Comparison of ENCODE assay signal across 8 cellular contexts in the genomic region with DNA sequence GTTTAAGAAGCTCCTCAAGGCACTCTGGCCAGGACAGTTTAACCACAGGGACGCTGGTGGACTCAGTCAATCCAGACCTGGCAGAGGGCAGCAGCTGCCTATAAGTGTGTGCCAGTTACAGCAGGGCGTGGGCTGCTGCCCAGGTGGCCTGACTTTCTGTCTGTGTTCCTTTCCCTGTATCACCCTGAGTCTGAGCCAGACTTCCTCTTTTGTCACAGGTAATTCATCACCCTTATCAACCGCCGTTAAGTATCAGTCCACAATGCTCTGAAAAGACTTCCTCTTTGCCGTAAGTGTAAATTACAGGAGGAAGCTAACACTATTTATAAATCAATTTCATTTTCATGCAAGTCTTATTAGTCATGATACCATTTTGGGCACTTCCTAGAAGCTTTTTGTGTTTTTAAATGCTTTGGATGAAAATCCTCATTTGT. TPM values are rescaled to one million over a fixed set of nuclear protein-coding genes. Genes with fewer than 3 reads are reported as not detected.
A peak's percentile ranks its signal among the peaks of the same experiment; 100 is the strongest.
DNase-seq lines count a peak whose midpoint lies in the region; ATAC-seq and TF ChIP-seq lines count a peak whose summit lies in the region.

No MANE protein-coding gene starts in this region.

- peak overlapping the region; percentile 3 to 39 (median 20) for H3K4me3 ChIP-seq in gastrocnemius medialis

- no peak for TF ChIP-seq POLR2A in gastrocnemius medialis (IDR thresholded peaks at IDR 0.05)

- intact Hi-C loops in gastrocnemius medialis (cut with DNase I; ENCODE audit: low total_unique reads): loop anchor here (1.0 kb wide), 1 partner anchor 14 kb away; no protein-coding TSS in a partner anchor

- ATAC-seq in GM21717 (IDR thresholded peaks at IDR 0.05; ENCODE audit: unreplicated experiment) (peak; percentile 68), gastrocnemius medialis (peak; percentile 45 to 52)
- peak; percentile 53 for ATAC-seq in effector memory CD8-positive, alpha-beta T cell (replicated peaks)

- peaks cover 35% of the 10 kb centered on the region for H3K36me3 Mint-ChIP-seq in effector memory CD8-positive, alpha-beta T cell (ENCODE audit: insufficient read depth)

- no peaks in the 10 kb centered on the region for H3K27me3 Mint-ChIP-seq in effector memory CD8-positive, alpha-beta T cell

- H3K27me3 ChIP-seq in gastrocnemius medialis: no peaks in the 10 kb centered on the region

- H3K4me1 ChIP-seq in gastrocnemius medialis: peaks cover 81 to 82% of the 10 kb centered on the region in 2 donors

- in situ Hi-C loops in GM13976 (cut with MboI; ENCODE audit: low sequenced_read_pairs, unreplicated experiment) (no loop called here), gastrocnemius medialis (cut with MboI; ENCODE audit: low sequenced_read_pairs in 4 of 4) (loop anchor here in 1 of 4 donors (10.0 kb wide), 1 partner anchor 59 kb away; no protein-coding TSS in a partner anchor)

- TF ChIP-seq CTCF in GM13976 (IDR thresholded peaks at IDR 0.05; ENCODE audit: borderline replicate concordance, control extremely low read depth, extremely low read depth, insufficient read depth, missing control alignments) (no peak), gastrocnemius medialis (IDR thresholded peaks at IDR 0.05 in 4 of 5, conservative IDR thresholded peaks at IDR 0.05 in 1 of 5) (no peak)

- H3K9me3 ChIP-seq in KOPT-K1 (ENCODE audit: insufficient read depth, low read length, poor library complexity, severe bottlenecking) (peaks cover 6% of the 10 kb centered on the region), gastrocnemius medialis (no peaks in the 10 kb centered on the region)

- peak overlapping the region; percentile 79 to 84 for H3K4me3 Mint-ChIP-seq in effector memory CD8-positive, alpha-beta T cell

- peak overlapping the region; percentile 91 to 92 for H3K27ac Mint-ChIP-seq in effector memory CD8-positive, alpha-beta T cell

- DNase-seq in GM13976 (ENCODE audit: low spot score) (peak; percentile 78), SIG-M5 (lab: John Stamatoyannopoulos, UW) (peak; percentile 87), gastrocnemius medialis (peak; percentile 64 to 82), midbrain (lab: John Stamatoyannopoulos, UW) (no peak)
- DNase-seq in effector memory CD8-positive, alpha-beta T cell: peak in 2 of 3 experiments; percentile 38 to 46
- DNase-seq in stimulated activated CD4-positive, alpha-beta T cell treated with anti-CD3 and anti-CD28 coated beads, Interleukin-1b, Interleukin-23, amount 100 ng/mL, for 48 hours: no peak

- H3K36me3 ChIP-seq in KOPT-K1 (ENCODE audit: insufficient read depth, low read length): 0 out of 2 replicates have a peak, but pooled peaks cover 4% of the 10 kb centered on the region
- H3K36me3 ChIP-seq in gastrocnemius medialis: no peaks in the 10 kb centered on the region

- H3K27ac ChIP-seq in KOPT-K1 (ENCODE audit: low read depth, low read length, poor library complexity, severe bottlenecking) (peak overlapping the region; percentile 68), gastrocnemius medialis (peak overlapping the region; percentile 82 to 95 (median 93))

- H3K9me3 Mint-ChIP-seq in effector memory CD8-positive, alpha-beta T cell: no peaks in the 10 kb centered on the region

- peaks cover 65 to 81% of the 10 kb centered on the region in 2 donors for H3K4me1 Mint-ChIP-seq in effector memory CD8-positive, alpha-beta T cell (ENCODE audit: low read depth in 2 of 2)

RNA-seq across cellular contexts. Expression of a gene that starts 7.0 kb away (rescaled TPM):
- 100 to 1,000 TPM; 292 to 606 (median 472) TPM for total RNA-seq in gastrocnemius medialis

Comparison
In these comparisons a context has a peak if more than half of its experiments do, and no peak if none do; other contexts are left out.
1. DNase-seq: peak in GM13976 (single experiment), SIG-M5 (single experiment), effector memory CD8-positive, alpha-beta T cell (2 of 3) and gastrocnemius medialis (2 of 2); none in stimulated activated CD4-positive, alpha-beta T cell treated with anti-CD3 and anti-CD28 coated beads, Interleukin-1b, Interleukin-23, amount 100 ng/mL, for 48 hours (single experiment) and midbrain (single experiment).
2. Peak in every context shown above with its lines, with median percentiles within 50 percentile points of each other: ATAC-seq.